In the genomic region with DNA sequence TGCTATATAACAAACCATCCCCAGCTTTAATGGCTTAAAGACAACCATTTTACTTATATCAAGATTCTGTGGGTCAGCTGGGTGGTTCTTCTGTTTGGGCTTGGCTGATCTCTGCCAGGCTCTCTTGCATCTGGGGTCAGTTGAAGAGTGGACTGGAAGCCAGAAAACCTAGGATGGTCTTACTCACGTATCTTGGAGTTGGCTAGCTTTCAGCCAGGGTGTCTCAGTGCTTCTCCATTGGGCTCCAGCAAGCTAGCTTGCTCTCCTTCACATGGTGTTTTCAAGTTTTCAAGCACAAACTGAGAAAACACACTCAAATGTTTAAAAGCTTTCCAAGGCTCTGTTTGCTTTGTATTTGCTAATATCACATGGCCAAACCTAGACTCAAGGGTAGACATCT, we compare ENCODE assay signal across 22 cellular contexts.
DNase-seq lines count a peak whose midpoint lies in the region; ATAC-seq, FAIRE-seq and TF ChIP-seq lines count a peak whose summit lies in the region.
"Had no signal": no experiment of that assay in that cellular context is flagged by ENCODE, and none has a peak within 500 bp of the region (broad histone marks: within the 10 kb centered on the region; RNA-seq: fewer than 3 reads in every experiment).

No MANE protein-coding gene starts in this region.

- no peak overlapping the region for H2BK120ac ChIP-seq in trophoblast cell (ENCODE audit: insufficient read depth, low read length, poor library complexity)

- no peak overlapping the region for H2AK5ac ChIP-seq in trophoblast cell (ENCODE audit: low read length)

- H3K27ac ChIP-seq in K562 (ENCODE audit: extremely low read depth, low read depth, low read length) (no peak overlapping the region), esophagus muscularis mucosa (replicated peaks in 1 of 4) (no peak overlapping the region), trophoblast cell (ENCODE audit: low read depth, low read length) (no peak overlapping the region), neural progenitor cell (no peak overlapping the region)
- H3K27ac ChIP-seq: 22Rv1; A549; BLaER1 treated with 17β-estradiol and CSF1 and Interleukin-3, amounts not matched to agents 10 nM and 100 nM; C4-2B had no signal

- H4K91ac ChIP-seq in trophoblast cell (ENCODE audit: low read depth, low read length): peak overlapping the region; percentile 47

- DNase-seq in GM12892 (ENCODE audit: insufficient read length): no peak
- DNase-seq in K562 (ENCODE audit: extremely low read depth in 1 of 4, low spot score in 3 of 4): no peak
- DNase-seq in esophagus muscularis mucosa (ENCODE audit: extremely low spot score): peak; percentile 64
- no peak for DNase-seq in trophoblast cell
- DNase-seq in MCF 10A (ENCODE audit: unreplicated experiment): no peak
- no peak for DNase-seq in naive thymus-derived CD8-positive, alpha-beta T cell
- DNase-seq in neural progenitor cell (ENCODE audit: low spot score): no peak
- DNase-seq: AML-193; Caco-2; Calu3; CD4-positive, alpha-beta T cell; CD8-positive, alpha-beta T cell; DMS79 treated with DMSO at 0.1 percent for 48 hours; GF-D8 had no signal

- no peak overlapping the region for H3K23ac ChIP-seq in trophoblast cell (ENCODE audit: low read length)

- H3K79me1 ChIP-seq in trophoblast cell (ENCODE audit: low read length): no peaks in the 10 kb centered on the region

- H3K9me3 Mint-ChIP-seq in MCF 10A (ENCODE audit: unreplicated experiment): no peaks in the 10 kb centered on the region
- H3K9me3 Mint-ChIP-seq in naive thymus-derived CD8-positive, alpha-beta T cell: peaks cover 0 to 11% (median 0%) of the 10 kb centered on the region in 9 donors
- H3K9me3 Mint-ChIP-seq in neural progenitor cell: peaks cover 4% of the 10 kb centered on the region
- H3K9me3 Mint-ChIP-seq: CD4-positive, alpha-beta T cell had no signal

- no peak overlapping the region for H4K8ac ChIP-seq in trophoblast cell (ENCODE audit: low read depth, low read length)

- H3K36me3 ChIP-seq in K562 (ENCODE audit: control insufficient read depth, insufficient read depth, low read length) (no peaks in the 10 kb centered on the region), esophagus muscularis mucosa (no peaks in the 10 kb centered on the region), trophoblast cell (ENCODE audit: control insufficient read depth in 1 of 2, insufficient read depth in 2 of 2, low read length in 2 of 2) (no peaks in the 10 kb centered on the region), neural progenitor cell (no peaks in the 10 kb centered on the region)
- H3K36me3 ChIP-seq: BLaER1 treated with 17β-estradiol and CSF1 and Interleukin-3, amounts not matched to agents 10 nM and 100 nM had no signal

- H3K4me1 ChIP-seq in K562 (replicated peaks in 1 of 2; ENCODE audit: control insufficient read depth in 2 of 2, insufficient read depth in 2 of 2, low read length in 2 of 2) (peaks cover 0 to 11% of the 10 kb centered on the region in 2 experiments; a peak in 3 of 5 replicates), esophagus muscularis mucosa (no peaks in the 10 kb centered on the region), trophoblast cell (ENCODE audit: control insufficient read depth in 1 of 2, insufficient read depth in 2 of 2, low read length in 2 of 2) (no peaks in the 10 kb centered on the region), neural progenitor cell (peaks cover 11% of the 10 kb centered on the region)
- H3K4me1 ChIP-seq: A549, Caco-2 had no signal

- H2AFZ ChIP-seq in K562 (ENCODE audit: low read depth, low read length) (peak overlapping the region; percentile 25; the same call in 1 of the 2 replicates), trophoblast cell (ENCODE audit: insufficient read depth, low read length, poor library complexity) (no peak overlapping the region), neural progenitor cell (replicated peaks) (no peak overlapping the region)

- H3K27me3 ChIP-seq in K562 (ENCODE audit: control insufficient read depth in 2 of 2, insufficient read depth in 2 of 2, low read length in 2 of 2): no peaks in the 10 kb centered on the region
- no peaks in the 10 kb centered on the region for H3K27me3 ChIP-seq in esophagus muscularis mucosa
- no peaks in the 10 kb centered on the region for H3K27me3 ChIP-seq in trophoblast cell (ENCODE audit: insufficient read depth, low read length)
- no peaks in the 10 kb centered on the region for H3K27me3 ChIP-seq in neural progenitor cell
- H3K27me3 ChIP-seq: BLaER1 treated with 17β-estradiol and CSF1 and Interleukin-3, amounts not matched to agents 10 nM and 100 nM had no signal

- H3K9me1 ChIP-seq in K562 (ENCODE audit: control insufficient read depth, insufficient read depth, low read length): no peaks in the 10 kb centered on the region

- H3K79me2 ChIP-seq in K562 (ENCODE audit: control insufficient read depth, insufficient read depth, low read length) (no peaks in the 10 kb centered on the region), trophoblast cell (ENCODE audit: control insufficient read depth, insufficient read depth, low read length, poor library complexity) (no peaks in the 10 kb centered on the region), neural progenitor cell (ENCODE audit: low read depth) (no peaks in the 10 kb centered on the region)

- peaks cover 12% of the 10 kb centered on the region for H3F3A ChIP-seq in neural progenitor cell (ENCODE audit: low read depth)

- POLR2A ChIA-PET in K562 (lab: Yijun Ruan, JAX): interaction anchor here (1.7 kb wide), 1 partner anchor 9 kb away, joined by 4 read pairs; no protein-coding TSS in a partner anchor
- POLR2A ChIA-PET in MCF 10A (lab: Yijun Ruan, JAX): interaction anchor here (0.9 to 1.1 kb wide), 4 partner anchors 17 to 83 kb away, joined by 3 to 5 read pairs (median 4); no protein-coding TSS in a partner anchor
- POLR2A ChIA-PET in naive thymus-derived CD8-positive, alpha-beta T cell (lab: Charles Lee): interaction anchor here (0.6 kb wide), 1 partner anchor 148 kb away, joined by 5 read pairs; no protein-coding TSS in a partner anchor

- TF ChIP-seq EP300 in K562 (IDR thresholded peaks at IDR 0.05; ENCODE audit: low read length) (no peak), esophagus muscularis mucosa (IDR thresholded peaks at IDR 0.05) (no peak)

- H3K4ac ChIP-seq in trophoblast cell (ENCODE audit: low read depth, low read length): no peak overlapping the region

- 40% methylated on average over 1 of the region's 1 CpG for WGBS in K562 (ENCODE audit: insufficient coverage, low coverage, missing lambda C conversion rate)
- WGBS in esophagus muscularis mucosa: 91% methylated on average over 1 of the region's 1 CpG
- no CpG with 5 or more reads among the region's 1 CpG for WGBS in trophoblast cell (ENCODE audit: extremely low coverage, insufficient coverage, insufficient read length)

- no peak overlapping the region for H3K27ac Mint-ChIP-seq in MCF 10A (ENCODE audit: low read depth, unreplicated experiment)
- H3K27ac Mint-ChIP-seq in naive thymus-derived CD8-positive, alpha-beta T cell: no peak overlapping the region
- H3K27ac Mint-ChIP-seq in neural progenitor cell: no peak overlapping the region
- H3K27ac Mint-ChIP-seq: B cell; CD4-positive, alpha-beta T cell; CD8-positive, alpha-beta T cell had no signal

- H3K18ac ChIP-seq in trophoblast cell (ENCODE audit: low read length): no peak overlapping the region

- H3K4me3 ChIP-seq in K562 (no peak overlapping the region), esophagus muscularis mucosa (no peak overlapping the region), trophoblast cell (ENCODE audit: low read depth, low read length) (no peak overlapping the region), neural progenitor cell (no peak overlapping the region)
- H3K4me3 ChIP-seq: A549; BLaER1 treated with 17β-estradiol and CSF1 and Interleukin-3, amounts not matched to agents 10 nM and 100 nM had no signal

- ATAC-seq in K562: no peak
- no peak for ATAC-seq in HG03025 (IDR thresholded peaks at IDR 0.05; ENCODE audit: low FRiP score, unreplicated experiment)
- ATAC-seq in naive thymus-derived CD8-positive, alpha-beta T cell: no peak
- ATAC-seq: A549; CD8-positive, alpha-beta T cell had no signal

- no peak overlapping the region for H4K12ac ChIP-seq in trophoblast cell (ENCODE audit: low read depth, low read length)

- no peak for TF ChIP-seq CTCF in K562 (IDR thresholded peaks at IDR 0.05 in 2 of 3, conservative IDR thresholded peaks at IDR 0.05 in 1 of 3; ENCODE audit: insufficient read depth in 2 of 3, low read depth in 1 of 3, low read length in 3 of 3)
- TF ChIP-seq CTCF in esophagus muscularis mucosa (IDR thresholded peaks at IDR 0.05): no peak
- no peak for TF ChIP-seq CTCF in MCF 10A (IDR thresholded peaks at IDR 0.05; ENCODE audit: unreplicated experiment)
- TF ChIP-seq CTCF in neural progenitor cell (IDR thresholded peaks at IDR 0.05): no peak

- H2BK12ac ChIP-seq in trophoblast cell (ENCODE audit: low read length): no peak overlapping the region

- H3K4me1 Mint-ChIP-seq in MCF 10A (ENCODE audit: insufficient read depth, unreplicated experiment): no peaks in the 10 kb centered on the region
- peaks cover 6 to 10% (median 6%) of the 10 kb centered on the region in 4 donors for H3K4me1 Mint-ChIP-seq in naive thymus-derived CD8-positive, alpha-beta T cell
- H3K4me1 Mint-ChIP-seq in neural progenitor cell: peaks cover 4% of the 10 kb centered on the region
- H3K4me1 Mint-ChIP-seq: B cell had no signal

- TF ChIP-seq POLR2A in GM12892 (IDR thresholded peaks at IDR 0.05; ENCODE audit: low read depth, low read length): no peak
- no peak for TF ChIP-seq POLR2A in K562 (conservative IDR thresholded peaks at IDR 0.05)
- no peak for TF ChIP-seq POLR2A in esophagus muscularis mucosa (IDR thresholded peaks at IDR 0.05; ENCODE audit: low read depth)

- H3K27me3 Mint-ChIP-seq in MCF 10A (ENCODE audit: insufficient read depth, unreplicated experiment): no peaks in the 10 kb centered on the region
- peaks cover 0 to 1% (median 0%) of the 10 kb centered on the region in 5 donors for H3K27me3 Mint-ChIP-seq in naive thymus-derived CD8-positive, alpha-beta T cell
- H3K27me3 Mint-ChIP-seq in neural progenitor cell (ENCODE audit: insufficient read depth, low read depth): no peaks in the 10 kb centered on the region
- H3K27me3 Mint-ChIP-seq: CD4-positive, alpha-beta T cell had no signal

- no TSS peak for BruUV-seq in K562 (replicated peaks; lab: Mats Ljungman, UMichigan)
- BruUV-seq in MCF 10A (replicated peaks; lab: Mats Ljungman, UMichigan): no TSS peak

- H3K4me3 Mint-ChIP-seq in MCF 10A (ENCODE audit: unreplicated experiment) (no peak overlapping the region), neural progenitor cell (no peak overlapping the region)
- H3K4me3 Mint-ChIP-seq in naive thymus-derived CD8-positive, alpha-beta T cell: no peak overlapping the region
- H3K4me3 Mint-ChIP-seq: B cell; CD4-positive, alpha-beta T cell; CD8-positive, alpha-beta T cell had no signal

- H3K9me3 ChIP-seq in K562 (replicated peaks; ENCODE audit: control insufficient read depth, insufficient read depth, low read depth, low read length) (no peaks in the 10 kb centered on the region), esophagus muscularis mucosa (no peaks in the 10 kb centered on the region), trophoblast cell (ENCODE audit: insufficient read depth, low read depth, low read length) (no peaks in the 10 kb centered on the region), neural progenitor cell (ENCODE audit: low read depth) (no peaks in the 10 kb centered on the region)
- H3K9me3 ChIP-seq: Caco-2 had no signal

- H3K9ac ChIP-seq in K562 (ENCODE audit: insufficient read depth in 1 of 2, low read depth in 2 of 2, low read length in 2 of 2) (no peak overlapping the region), trophoblast cell (ENCODE audit: low read length) (no peak overlapping the region), neural progenitor cell (no peak overlapping the region)
- H3K9ac ChIP-seq: BLaER1 treated with 17β-estradiol and CSF1 and Interleukin-3, amounts not matched to agents 10 nM and 100 nM had no signal

- H3K36me3 Mint-ChIP-seq in MCF 10A (ENCODE audit: insufficient read depth, unreplicated experiment) (no peaks in the 10 kb centered on the region), neural progenitor cell (peaks cover 2% of the 10 kb centered on the region)
- H3K36me3 Mint-ChIP-seq in naive thymus-derived CD8-positive, alpha-beta T cell: peaks cover 0 to 5% (median 0%) of the 10 kb centered on the region in 3 donors
- H3K36me3 Mint-ChIP-seq: CD8-positive, alpha-beta T cell had no signal

- H4K20me1 ChIP-seq in K562 (replicated peaks; ENCODE audit: control insufficient read depth, insufficient read depth, low read length): no peaks in the 10 kb centered on the region
- no peaks in the 10 kb centered on the region for H4K20me1 ChIP-seq in neural progenitor cell (ENCODE audit: low read depth)
- H4K20me1 ChIP-seq: BLaER1 treated with 17β-estradiol and CSF1 and Interleukin-3, amounts not matched to agents 10 nM and 100 nM had no signal

- H3K14ac ChIP-seq in trophoblast cell (ENCODE audit: low read length): no peak overlapping the region

- in situ Hi-C loops in K562 (cut with MboI): no loop called here

- H3K4me2 ChIP-seq in K562 (ENCODE audit: insufficient read depth, low read length): no peak overlapping the region
- no peak overlapping the region for H3K4me2 ChIP-seq in trophoblast cell (ENCODE audit: low read length)
- H3K4me2 ChIP-seq in neural progenitor cell: no peak overlapping the region
- H3K4me2 ChIP-seq: A549; BLaER1 treated with 17β-estradiol and CSF1 and Interleukin-3, amounts not matched to agents 10 nM and 100 nM had no signal

- no peak overlapping the region for H2BK5ac ChIP-seq in trophoblast cell (ENCODE audit: low read depth, low read length, poor library complexity)

- intact Hi-C loops in K562 (cut with micrococcal nuclease): no loop called here
- intact Hi-C loops in esophagus muscularis mucosa (cut with DNase I): no loop called here
- intact Hi-C loops in MCF 10A (cut with micrococcal nuclease): no loop called here

- CTCF ChIA-PET in K562 (lab: Yijun Ruan, JAX; ENCODE audit: low intra/inter-chr PET ratio) (no interaction called here), MCF 10A (lab: Yijun Ruan, JAX) (no interaction called here)

- TF ChIP-seq RAD21 in K562 (CRISPR knock-in tag; conservative IDR thresholded peaks at IDR 0.05 in 1 of 2, IDR thresholded peaks at IDR 0.05 in 1 of 2): no peak

- peak; percentile 24 for FAIRE-seq in GM12892 (lab: Jason Lieb, UNC)
- FAIRE-seq in K562 (lab: Jason Lieb, UNC): no peak
- FAIRE-seq: A549, D721Med, GM12891 had no signal
